Comparison of ENCODE assay signal across 1 cellular context in genomic region chr2:190181066-190181681, GRCh38.
TF ChIP-seq lines count a peak whose summit lies in the region.

No MANE protein-coding gene starts in this region.

TF ChIP-seq in HepG2, 621 proteins besides CTCF, POLR2A, EP300 and RAD21 (continued from another document and continues in another):
- TF ChIP-seq, protein P1, sequence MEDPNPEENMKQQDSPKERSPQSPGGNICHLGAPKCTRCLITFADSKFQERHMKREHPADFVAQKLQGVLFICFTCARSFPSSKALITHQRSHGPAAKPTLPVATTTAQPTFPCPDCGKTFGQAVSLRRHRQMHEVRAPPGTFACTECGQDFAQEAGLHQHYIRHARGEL (CRISPR knock-in tag; IDR thresholded peaks at IDR 0.05) = no peak
- TF ChIP-seq PATZ1 (CRISPR knock-in tag; IDR thresholded peaks at IDR 0.05) (no peak), SNAPC2 (CRISPR knock-in tag; IDR thresholded peaks at IDR 0.05) (no peak), ZNF746 (CRISPR knock-in tag; IDR thresholded peaks at IDR 0.05) (no peak; the same call in none of the 2 replicates), ZNF160 (CRISPR knock-in tag; IDR thresholded peaks at IDR 0.05) (peak; percentile 2; the same call in 1 of the 2 replicates), KDM2A (CRISPR knock-in tag; IDR thresholded peaks at IDR 0.05; ENCODE audit: borderline replicate concordance, low read depth) (no peak), AGO2 (optimal IDR thresholded peaks at IDR 0.05; ENCODE audit: low read depth, low read length) (no peak), MED8 (CRISPR knock-in tag; IDR thresholded peaks at IDR 0.05; ENCODE audit: insufficient replicate concordance) (peak; percentile 29), ZSCAN22 (CRISPR knock-in tag; IDR thresholded peaks at IDR 0.05) (no peak), HNF4A (CRISPR knock-in tag; IDR thresholded peaks at IDR 0.05) (no peak), ONECUT2 (CRISPR knock-in tag; IDR thresholded peaks at IDR 0.05) (no peak), ZNF441 (CRISPR knock-in tag; IDR thresholded peaks at IDR 0.05; ENCODE audit: borderline replicate concordance) (no peak), RARG (CRISPR knock-in tag; IDR thresholded peaks at IDR 0.05; ENCODE audit: low read depth) (no peak), MAX (IDR thresholded peaks at IDR 0.05) (no peak; the same call in 1 of the 2 replicates), ZBTB25 (CRISPR knock-in tag; IDR thresholded peaks at IDR 0.05) (no peak), GATAD2A (CRISPR knock-in tag; IDR thresholded peaks at IDR 0.05) (peak; percentile 35; the same call in 1 of the 2 replicates), CHCHD3 (CRISPR knock-in tag; IDR thresholded peaks at IDR 0.05) (no peak), KLF16 (CRISPR knock-in tag; IDR thresholded peaks at IDR 0.05) (no peak), TEAD3 (CRISPR knock-in tag; optimal IDR thresholded peaks at IDR 0.05; ENCODE audit: borderline replicate concordance) (peak; percentile 35), ADNP (CRISPR knock-in tag; IDR thresholded peaks at IDR 0.05) (no peak), SATB2 (CRISPR knock-in tag; IDR thresholded peaks at IDR 0.05) (no peak), FOXP1 (IDR thresholded peaks at IDR 0.05) (no peak), FOXP1 (CRISPR knock-in tag; IDR thresholded peaks at IDR 0.05) (no peak), MIER3 (CRISPR knock-in tag; IDR thresholded peaks at IDR 0.05; ENCODE audit: borderline replicate concordance) (no peak), RNF2 (conservative IDR thresholded peaks at IDR 0.05; ENCODE audit: low read depth) (no peak), ARHGAP35 (CRISPR knock-in tag; IDR thresholded peaks at IDR 0.05; ENCODE audit: borderline replicate concordance) (no peak), ZBTB7A (CRISPR knock-in tag; IDR thresholded peaks at IDR 0.05) (peak; percentile 83; the same call in 1 of the 2 replicates), ZFP1 (CRISPR knock-in tag; IDR thresholded peaks at IDR 0.05) (no peak), UBTF (CRISPR knock-in tag; IDR thresholded peaks at IDR 0.05) (no peak)
- TF ChIP-seq, protein P2, sequence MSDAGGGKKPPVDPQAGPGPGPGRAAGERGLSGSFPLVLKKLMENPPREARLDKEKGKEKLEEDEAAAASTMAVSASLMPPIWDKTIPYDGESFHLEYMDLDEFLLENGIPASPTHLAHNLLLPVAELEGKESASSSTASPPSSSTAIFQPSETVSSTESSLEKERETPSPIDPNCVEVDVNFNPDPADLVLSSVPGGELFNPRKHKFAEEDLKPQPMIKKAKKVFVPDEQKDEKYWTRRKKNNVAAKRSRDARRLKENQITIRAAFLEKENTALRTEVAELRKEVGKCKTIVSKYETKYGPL (CRISPR knock-in tag; IDR thresholded peaks at IDR 0.05) = no peak
- TF ChIP-seq, protein P3, sequence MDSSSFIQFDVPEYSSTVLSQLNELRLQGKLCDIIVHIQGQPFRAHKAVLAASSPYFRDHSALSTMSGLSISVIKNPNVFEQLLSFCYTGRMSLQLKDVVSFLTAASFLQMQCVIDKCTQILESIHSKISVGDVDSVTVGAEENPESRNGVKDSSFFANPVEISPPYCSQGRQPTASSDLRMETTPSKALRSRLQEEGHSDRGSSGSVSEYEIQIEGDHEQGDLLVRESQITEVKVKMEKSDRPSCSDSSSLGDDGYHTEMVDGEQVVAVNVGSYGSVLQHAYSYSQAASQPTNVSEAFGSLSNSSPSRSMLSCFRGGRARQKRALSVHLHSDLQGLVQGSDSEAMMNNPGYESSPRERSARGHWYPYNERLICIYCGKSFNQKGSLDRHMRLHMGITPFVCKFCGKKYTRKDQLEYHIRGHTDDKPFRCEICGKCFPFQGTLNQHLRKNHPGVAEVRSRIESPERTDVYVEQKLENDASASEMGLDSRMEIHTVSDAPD (CRISPR knock-in tag; IDR thresholded peaks at IDR 0.05) = no peak
- TF ChIP-seq, protein P4, sequence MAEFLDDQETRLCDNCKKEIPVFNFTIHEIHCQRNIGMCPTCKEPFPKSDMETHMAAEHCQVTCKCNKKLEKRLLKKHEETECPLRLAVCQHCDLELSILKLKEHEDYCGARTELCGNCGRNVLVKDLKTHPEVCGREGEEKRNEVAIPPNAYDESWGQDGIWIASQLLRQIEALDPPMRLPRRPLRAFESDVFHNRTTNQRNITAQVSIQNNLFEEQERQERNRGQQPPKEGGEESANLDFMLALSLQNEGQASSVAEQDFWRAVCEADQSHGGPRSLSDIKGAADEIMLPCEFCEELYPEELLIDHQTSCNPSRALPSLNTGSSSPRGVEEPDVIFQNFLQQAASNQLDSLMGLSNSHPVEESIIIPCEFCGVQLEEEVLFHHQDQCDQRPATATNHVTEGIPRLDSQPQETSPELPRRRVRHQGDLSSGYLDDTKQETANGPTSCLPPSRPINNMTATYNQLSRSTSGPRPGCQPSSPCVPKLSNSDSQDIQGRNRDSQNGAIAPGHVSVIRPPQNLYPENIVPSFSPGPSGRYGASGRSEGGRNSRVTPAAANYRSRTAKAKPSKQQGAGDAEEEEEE (CRISPR knock-in tag; IDR thresholded peaks at IDR 0.05; ENCODE audit: borderline replicate concordance) = no peak
- TF ChIP-seq, protein P5, sequence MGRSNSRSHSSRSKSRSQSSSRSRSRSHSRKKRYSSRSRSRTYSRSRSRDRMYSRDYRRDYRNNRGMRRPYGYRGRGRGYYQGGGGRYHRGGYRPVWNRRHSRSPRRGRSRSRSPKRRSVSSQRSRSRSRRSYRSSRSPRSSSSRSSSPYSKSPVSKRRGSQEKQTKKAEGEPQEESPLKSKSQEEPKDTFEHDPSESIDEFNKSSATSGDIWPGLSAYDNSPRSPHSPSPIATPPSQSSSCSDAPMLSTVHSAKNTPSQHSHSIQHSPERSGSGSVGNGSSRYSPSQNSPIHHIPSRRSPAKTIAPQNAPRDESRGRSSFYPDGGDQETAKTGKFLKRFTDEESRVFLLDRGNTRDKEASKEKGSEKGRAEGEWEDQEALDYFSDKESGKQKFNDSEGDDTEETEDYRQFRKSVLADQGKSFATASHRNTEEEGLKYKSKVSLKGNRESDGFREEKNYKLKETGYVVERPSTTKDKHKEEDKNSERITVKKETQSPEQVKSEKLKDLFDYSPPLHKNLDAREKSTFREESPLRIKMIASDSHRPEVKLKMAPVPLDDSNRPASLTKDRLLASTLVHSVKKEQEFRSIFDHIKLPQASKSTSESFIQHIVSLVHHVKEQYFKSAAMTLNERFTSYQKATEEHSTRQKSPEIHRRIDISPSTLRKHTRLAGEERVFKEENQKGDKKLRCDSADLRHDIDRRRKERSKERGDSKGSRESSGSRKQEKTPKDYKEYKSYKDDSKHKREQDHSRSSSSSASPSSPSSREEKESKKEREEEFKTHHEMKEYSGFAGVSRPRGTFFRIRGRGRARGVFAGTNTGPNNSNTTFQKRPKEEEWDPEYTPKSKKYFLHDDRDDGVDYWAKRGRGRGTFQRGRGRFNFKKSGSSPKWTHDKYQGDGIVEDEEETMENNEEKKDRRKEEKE (IDR thresholded peaks at IDR 0.05) = no peak
- TF ChIP-seq, protein P6, sequence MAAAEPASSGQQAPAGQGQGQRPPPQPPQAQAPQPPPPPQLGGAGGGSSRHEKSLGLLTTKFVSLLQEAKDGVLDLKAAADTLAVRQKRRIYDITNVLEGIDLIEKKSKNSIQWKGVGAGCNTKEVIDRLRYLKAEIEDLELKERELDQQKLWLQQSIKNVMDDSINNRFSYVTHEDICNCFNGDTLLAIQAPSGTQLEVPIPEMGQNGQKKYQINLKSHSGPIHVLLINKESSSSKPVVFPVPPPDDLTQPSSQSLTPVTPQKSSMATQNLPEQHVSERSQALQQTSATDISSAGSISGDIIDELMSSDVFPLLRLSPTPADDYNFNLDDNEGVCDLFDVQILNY (CRISPR knock-in tag; conservative IDR thresholded peaks at IDR 0.05) = no peak
- TF ChIP-seq, protein P7, sequence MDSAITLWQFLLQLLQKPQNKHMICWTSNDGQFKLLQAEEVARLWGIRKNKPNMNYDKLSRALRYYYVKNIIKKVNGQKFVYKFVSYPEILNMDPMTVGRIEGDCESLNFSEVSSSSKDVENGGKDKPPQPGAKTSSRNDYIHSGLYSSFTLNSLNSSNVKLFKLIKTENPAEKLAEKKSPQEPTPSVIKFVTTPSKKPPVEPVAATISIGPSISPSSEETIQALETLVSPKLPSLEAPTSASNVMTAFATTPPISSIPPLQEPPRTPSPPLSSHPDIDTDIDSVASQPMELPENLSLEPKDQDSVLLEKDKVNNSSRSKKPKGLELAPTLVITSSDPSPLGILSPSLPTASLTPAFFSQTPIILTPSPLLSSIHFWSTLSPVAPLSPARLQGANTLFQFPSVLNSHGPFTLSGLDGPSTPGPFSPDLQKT (CRISPR knock-in tag; IDR thresholded peaks at IDR 0.05; ENCODE audit: borderline replicate concordance) = no peak
- TF ChIP-seq, protein P8, sequence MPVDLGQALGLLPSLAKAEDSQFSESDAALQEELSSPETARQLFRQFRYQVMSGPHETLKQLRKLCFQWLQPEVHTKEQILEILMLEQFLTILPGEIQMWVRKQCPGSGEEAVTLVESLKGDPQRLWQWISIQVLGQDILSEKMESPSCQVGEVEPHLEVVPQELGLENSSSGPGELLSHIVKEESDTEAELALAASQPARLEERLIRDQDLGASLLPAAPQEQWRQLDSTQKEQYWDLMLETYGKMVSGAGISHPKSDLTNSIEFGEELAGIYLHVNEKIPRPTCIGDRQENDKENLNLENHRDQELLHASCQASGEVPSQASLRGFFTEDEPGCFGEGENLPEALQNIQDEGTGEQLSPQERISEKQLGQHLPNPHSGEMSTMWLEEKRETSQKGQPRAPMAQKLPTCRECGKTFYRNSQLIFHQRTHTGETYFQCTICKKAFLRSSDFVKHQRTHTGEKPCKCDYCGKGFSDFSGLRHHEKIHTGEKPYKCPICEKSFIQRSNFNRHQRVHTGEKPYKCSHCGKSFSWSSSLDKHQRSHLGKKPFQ (CRISPR knock-in tag; IDR thresholded peaks at IDR 0.05; ENCODE audit: insufficient replicate concordance) = no peak
- TF ChIP-seq, protein P9, sequence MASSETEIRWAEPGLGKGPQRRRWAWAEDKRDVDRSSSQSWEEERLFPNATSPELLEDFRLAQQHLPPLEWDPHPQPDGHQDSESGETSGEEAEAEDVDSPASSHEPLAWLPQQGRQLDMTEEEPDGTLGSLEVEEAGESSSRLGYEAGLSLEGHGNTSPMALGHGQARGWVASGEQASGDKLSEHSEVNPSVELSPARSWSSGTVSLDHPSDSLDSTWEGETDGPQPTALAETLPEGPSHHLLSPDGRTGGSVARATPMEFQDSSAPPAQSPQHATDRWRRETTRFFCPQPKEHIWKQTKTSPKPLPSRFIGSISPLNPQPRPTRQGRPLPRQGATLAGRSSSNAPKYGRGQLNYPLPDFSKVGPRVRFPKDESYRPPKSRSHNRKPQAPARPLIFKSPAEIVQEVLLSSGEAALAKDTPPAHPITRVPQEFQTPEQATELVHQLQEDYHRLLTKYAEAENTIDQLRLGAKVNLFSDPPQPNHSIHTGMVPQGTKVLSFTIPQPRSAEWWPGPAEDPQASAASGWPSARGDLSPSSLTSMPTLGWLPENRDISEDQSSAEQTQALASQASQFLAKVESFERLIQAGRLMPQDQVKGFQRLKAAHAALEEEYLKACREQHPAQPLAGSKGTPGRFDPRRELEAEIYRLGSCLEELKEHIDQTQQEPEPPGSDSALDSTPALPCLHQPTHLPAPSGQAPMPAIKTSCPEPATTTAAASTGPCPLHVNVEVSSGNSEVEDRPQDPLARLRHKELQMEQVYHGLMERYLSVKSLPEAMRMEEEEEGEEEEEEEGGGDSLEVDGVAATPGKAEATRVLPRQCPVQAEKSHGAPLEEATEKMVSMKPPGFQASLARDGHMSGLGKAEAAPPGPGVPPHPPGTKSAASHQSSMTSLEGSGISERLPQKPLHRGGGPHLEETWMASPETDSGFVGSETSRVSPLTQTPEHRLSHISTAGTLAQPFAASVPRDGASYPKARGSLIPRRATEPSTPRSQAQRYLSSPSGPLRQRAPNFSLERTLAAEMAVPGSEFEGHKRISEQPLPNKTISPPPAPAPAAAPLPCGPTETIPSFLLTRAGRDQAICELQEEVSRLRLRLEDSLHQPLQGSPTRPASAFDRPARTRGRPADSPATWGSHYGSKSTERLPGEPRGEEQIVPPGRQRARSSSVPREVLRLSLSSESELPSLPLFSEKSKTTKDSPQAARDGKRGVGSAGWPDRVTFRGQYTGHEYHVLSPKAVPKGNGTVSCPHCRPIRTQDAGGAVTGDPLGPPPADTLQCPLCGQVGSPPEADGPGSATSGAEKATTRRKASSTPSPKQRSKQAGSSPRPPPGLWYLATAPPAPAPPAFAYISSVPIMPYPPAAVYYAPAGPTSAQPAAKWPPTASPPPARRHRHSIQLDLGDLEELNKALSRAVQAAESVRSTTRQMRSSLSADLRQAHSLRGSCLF (CRISPR knock-in tag; IDR thresholded peaks at IDR 0.05; ENCODE audit: borderline replicate concordance) = no peak
